Comparison of ENCODE assay signal across 8 cellular contexts in genomic region chr6:12608016-12608860, GRCh38.
DNase-seq lines count a peak whose midpoint lies in the region; ATAC-seq, FAIRE-seq and TF ChIP-seq lines count a peak whose summit lies in the region.

No MANE protein-coding gene starts in this region.

- H3K9me3 ChIP-seq in MG63: no peaks in the 10 kb centered on the region

- TF ChIP-seq CTCF in fibroblast of the aortic adventitia (IDR thresholded peaks at IDR 0.05; ENCODE audit: insufficient read depth, low read length) (no peak), lower leg skin (IDR thresholded peaks at IDR 0.05) (no peak)

- TF ChIP-seq POLR2A in lower leg skin (IDR thresholded peaks at IDR 0.05): no peak

- H3K4me3 ChIP-seq in fibroblast of the aortic adventitia (ENCODE audit: low read depth, low read length): no peak overlapping the region
- H3K4me3 ChIP-seq in MG63: no peak overlapping the region
- H3K4me3 ChIP-seq in lower leg skin (ENCODE audit: low read depth, poor library complexity, severe bottlenecking): no peak overlapping the region

- FAIRE-seq in HTR-8/SVneo (lab: Jason Lieb, UNC): peak; percentile 9

- no peaks in the 10 kb centered on the region for H3K27me3 ChIP-seq in MG63

- 42 to 45% methylated on average over 8 of the region's 8 CpGs for WGBS in lower leg skin, 2 donors

- DNase-seq in ELR (ENCODE audit: low read depth) (peak; percentile 71), HTR-8/SVneo (ENCODE audit: insufficient read length, low spot score) (peak; percentile 34), fibroblast of the aortic adventitia (ENCODE audit: low read depth) (peak; percentile 39), T1000 (lab: John Stamatoyannopoulos, UW) (no peak), G401 (ENCODE audit: low spot score) (no peak), MG63 (no peak), lower leg skin (ENCODE audit: low spot score in 2 of 2) (no peak)

- in situ Hi-C loops in G401 (cut with HindIII; ENCODE audit: low sequenced_read_pairs): no loop called here

- intact Hi-C loops in lower leg skin (cut with DNase I; ENCODE audit: low total_unique reads): loop anchor here (10.0 kb wide), 1 partner anchor 953 kb away; no protein-coding TSS in a partner anchor

- H3K36me3 ChIP-seq in MG63: no peaks in the 10 kb centered on the region

- ATAC-seq in GM21619 (IDR thresholded peaks at IDR 0.05; ENCODE audit: unreplicated experiment): peak; percentile 70

Comparison
In these comparisons a context has a peak if more than half of its experiments do, and no peak if none do; other contexts are left out.
1. DNase-seq: peak in ELR (single experiment), HTR-8/SVneo (single experiment) and fibroblast of the aortic adventitia (single experiment); none in T1000 (single experiment), G401 (single experiment), MG63 (single experiment) and lower leg skin (0 of 2).